21 cellular contexts compared by ENCODE assay signal in the genomic region with DNA sequence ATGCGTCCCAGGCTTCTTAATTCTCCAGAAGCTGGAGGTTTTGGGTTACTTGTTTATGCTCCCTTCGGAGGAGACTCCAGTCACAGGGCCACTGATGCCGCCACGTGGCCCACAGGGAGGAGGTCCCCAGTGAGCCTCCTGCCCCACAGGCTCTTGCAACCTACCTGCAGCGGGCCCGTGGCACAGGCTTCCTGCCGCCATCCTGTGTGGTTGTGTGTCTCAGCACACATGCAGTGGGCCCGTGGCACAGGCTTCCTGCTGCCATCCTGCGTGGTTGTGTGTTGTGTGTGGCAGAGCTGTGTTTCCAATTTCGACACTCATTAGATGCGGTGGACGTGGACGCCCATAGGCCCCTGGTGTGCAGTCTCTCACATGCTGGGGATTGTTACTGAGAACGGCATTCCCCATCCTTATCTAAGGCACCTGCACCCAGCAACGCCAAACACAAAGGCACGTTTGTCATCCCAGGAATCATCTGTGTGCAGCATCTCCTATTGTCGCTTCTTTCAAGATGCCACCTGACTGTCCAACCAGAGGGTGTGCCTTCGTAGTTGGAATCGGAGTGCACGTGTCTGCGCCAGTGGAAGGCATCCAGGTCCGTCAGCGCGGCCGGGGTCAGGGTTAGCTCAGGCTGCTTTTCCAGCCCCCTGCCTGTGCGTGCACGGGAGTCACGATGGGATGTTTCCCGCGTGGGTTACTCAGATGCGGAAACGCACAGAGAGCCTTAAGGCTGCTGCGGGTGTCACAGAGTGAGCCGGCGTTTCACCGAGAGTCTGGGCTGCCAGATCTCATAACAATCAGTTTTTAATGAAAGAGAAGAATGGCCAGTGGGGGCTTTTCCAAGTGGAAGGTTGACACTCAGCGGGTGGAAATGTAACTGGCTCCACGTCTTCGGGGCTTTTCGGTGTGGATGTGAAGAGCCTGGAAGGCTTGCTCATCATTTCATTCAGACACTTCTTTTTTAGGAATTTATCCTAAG.
"Had no signal": no experiment of that assay in that cellular context is flagged by ENCODE, and none has a peak within 500 bp of the region (broad histone marks: within the 10 kb centered on the region; RNA-seq: fewer than 3 reads in every experiment).

No MANE protein-coding gene starts in this region.

- DNase-seq: activated CD8-positive, alpha-beta memory T cell treated with anti-CD3 and anti-CD28 coated beads, Interleukin-2, amount 50 U/mL, for 48 hours; activated naive CD4-positive, alpha-beta T cell; activated naive CD8-positive, alpha-beta T cell treated with anti-CD3 and anti-CD28 coated beads for 36 hours; activated T-cell treated with anti-CD3 and anti-CD28 coated beads, Interleukin-2, amount 50 U/mL, for 4 hours; amniotic stem cell; esophagus squamous epithelium; gastrocnemius medialis; head of caudate nucleus; hypothalamus; mesenchymal stem cell; mucosa of descending colon; stimulated activated CD4-positive, alpha-beta T cell treated with anti-CD3 and anti-CD28 coated beads, Interleukin-12 subunit alpha, Interleukin-12 subunit beta, amount 100 ng/mL, for 4 hours; stimulated activated CD4-positive, alpha-beta T cell treated with anti-CD3 and anti-CD28 coated beads, Interleukin-4, amount 100 ng/mL, for 4 hours; stimulated activated naive CD8-positive, alpha-beta T cell treated with anti-CD3 and anti-CD28 coated beads, Interleukin-15, Interleukin-2, amounts not matched to agents 100 U/mL and 50 U/mL, for 24 hours; T-helper 1 cell; T-helper 9 cell had no signal

- H3K27me3 ChIP-seq: breast epithelium, esophagus squamous epithelium, gastrocnemius medialis, tibial nerve, vagina had no signal

- H3K4me3 ChIP-seq: breast epithelium, coronary artery, esophagus squamous epithelium, gastrocnemius medialis, mucosa of descending colon, tibial nerve, vagina had no signal

- H3K36me3 ChIP-seq: breast epithelium had no signal

- ATAC-seq: activated T-cell treated with anti-CD3 and anti-CD28 coated beads, Interleukin-2, amount 50 U/mL, for 4 hours; gastrocnemius medialis; mucosa of descending colon; stimulated activated naive CD8-positive, alpha-beta T cell treated with anti-CD3 and anti-CD28 coated beads, Interleukin-15, Interleukin-2, amounts not matched to agents 100 U/mL and 50 U/mL, for 24 hours; WTC11 had no signal

- H3K27ac ChIP-seq: breast epithelium, coronary artery, esophagus squamous epithelium, gastrocnemius medialis, tibial nerve, vagina had no signal

- H3K4me1 ChIP-seq: breast epithelium, esophagus squamous epithelium, gastrocnemius medialis, tibial nerve, vagina had no signal

- H3K9me3 ChIP-seq: breast epithelium, esophagus squamous epithelium, gastrocnemius medialis, mucosa of descending colon, vagina had no signal
